ENCODE assay signal across 7 cellular contexts in genomic region chr9:96655198-96655851, GRCh38. TPM values are rescaled to one million over a fixed set of nuclear protein-coding genes. Genes with fewer than 3 reads are reported as not detected.
DNase-seq lines count a peak whose midpoint lies in the region; ATAC-seq and TF ChIP-seq lines count a peak whose summit lies in the region.

PRXL2C (minus strand) TSS chr9:96655317; CDS start chr9:96655281, 36 bp downstream.

- DNase-seq in NCI-H345 treated with DMSO at 0.1 percent for 48 hours (lab: John Stamatoyannopoulos, UW; ENCODE audit: unreplicated experiment): peak; percentile 47
- DNase-seq in activated CD8-positive, alpha-beta T cell treated with anti-CD3 and anti-CD28 coated beads for 36 hours: peak; percentile 82
- DNase-seq in lung (ENCODE audit: low spot score): peak; percentile 84
- DNase-seq in stimulated activated CD4-positive, alpha-beta T cell treated with anti-CD3 and anti-CD28 coated beads, TNF-alpha, amount 100 ng/mL, for 24 hours (ENCODE audit: low read depth in 3 of 3): peak; percentile 61 to 87 (median 62)

- CTCF ChIA-PET in activated CD8-positive, alpha-beta T cell treated with anti-CD3 and anti-CD28 coated beads for 36 hours (lab: Charles Lee): interaction anchor here (1.6 to 2.7 kb wide), 3 partner anchors 12 to 327 kb away, joined by 5 to 7 read pairs (median 7); no protein-coding TSS in a partner anchor

- ATAC-seq in GM18517 (IDR thresholded peaks at IDR 0.05; ENCODE audit: unreplicated experiment) (peak; percentile 37), HG02678 (IDR thresholded peaks at IDR 0.05; ENCODE audit: unreplicated experiment) (peak; percentile 79), lung (ENCODE audit: insufficient read depth, low FRiP score) (peak; percentile 86)
- ATAC-seq in activated CD8-positive, alpha-beta T cell treated with anti-CD3 and anti-CD28 coated beads for 36 hours: peak; percentile 81

- H3K4me3 ChIP-seq in ectodermal cell (ENCODE audit: insufficient read depth, low read depth, low read length) (peak within 1 kb of the TSS; percentile 68), lung (peak within 1 kb of the TSS; percentile 76)

- H3K9me3 ChIP-seq in ectodermal cell (ENCODE audit: control insufficient read depth, low read length): no peaks in the 10 kb centered on the region
- no peaks in the 10 kb centered on the region for H3K9me3 ChIP-seq in lung (ENCODE audit: control insufficient read depth in 2 of 2, insufficient read depth in 1 of 2, low read length in 1 of 2)

- peaks cover 12% of the 10 kb centered on the region for H3K4me1 Mint-ChIP-seq in activated CD8-positive, alpha-beta T cell treated with anti-CD3 and anti-CD28 coated beads for 36 hours (ENCODE audit: low read depth)

- no peaks in the 10 kb centered on the region for H3K9me3 Mint-ChIP-seq in activated CD8-positive, alpha-beta T cell treated with anti-CD3 and anti-CD28 coated beads for 36 hours

- no peak for TF ChIP-seq CTCF in activated CD8-positive, alpha-beta T cell treated with anti-CD3 and anti-CD28 coated beads for 36 hours (IDR thresholded peaks at IDR 0.05)
- no peak for TF ChIP-seq CTCF in lung (IDR thresholded peaks at IDR 0.05; ENCODE audit: control extremely low read depth, extremely low read depth)

- no peaks in the 10 kb centered on the region for H3K36me3 Mint-ChIP-seq in activated CD8-positive, alpha-beta T cell treated with anti-CD3 and anti-CD28 coated beads for 36 hours (ENCODE audit: low read depth)

- H3K36me3 ChIP-seq in ectodermal cell (ENCODE audit: control insufficient read depth, insufficient read depth, low read length) (no peaks in the 10 kb centered on the region), lung (ENCODE audit: control insufficient read depth in 2 of 2, insufficient read depth in 2 of 2, low read length in 2 of 2) (peaks cover 2 to 7% of the 10 kb centered on the region in 2 donors)

- POLR2A ChIA-PET in activated CD8-positive, alpha-beta T cell treated with anti-CD3 and anti-CD28 coated beads for 36 hours (lab: Charles Lee): interaction anchor here (1.7 kb wide), 1 partner anchor 230 kb away, joined by 4 read pairs; no protein-coding TSS in a partner anchor

- H3K4me1 ChIP-seq in ectodermal cell (ENCODE audit: control insufficient read depth, insufficient read depth, low read length): no peaks in the 10 kb centered on the region
- peaks cover 0 to 4% of the 10 kb centered on the region in 2 donors for H3K4me1 ChIP-seq in lung (ENCODE audit: control insufficient read depth in 2 of 2, insufficient read depth in 2 of 2, low read length in 2 of 2)

- peaks cover 16% of the 10 kb centered on the region for H3K27me3 ChIP-seq in ectodermal cell (ENCODE audit: control insufficient read depth, insufficient read depth, low read length, poor library complexity, severe bottlenecking)
- no peaks in the 10 kb centered on the region for H3K27me3 ChIP-seq in lung (ENCODE audit: control insufficient read depth, insufficient read depth)

- intact Hi-C loops in activated CD8-positive, alpha-beta T cell treated with anti-CD3 and anti-CD28 coated beads for 36 hours (cut with micrococcal nuclease): no loop called here

- H3K27ac ChIP-seq in ectodermal cell (ENCODE audit: insufficient read depth, low read depth, low read length, poor library complexity, severe bottlenecking): peak within 1 kb of the TSS; percentile 67
- H3K27ac ChIP-seq in lung (ENCODE audit: low read depth in 1 of 2, low read length in 1 of 2): peak within 1 kb of the TSS; percentile 98 to 99

- peak within 1 kb of the TSS; percentile 84 for H3K27ac Mint-ChIP-seq in activated CD8-positive, alpha-beta T cell treated with anti-CD3 and anti-CD28 coated beads for 36 hours

- 3 to 5% methylated on average over 55 to 56 of the region's 57 CpGs for WGBS in ectodermal cell, 2 experiments
- WGBS in lung, 2 donors: 3 to 5% methylated on average over 30 to 57 of the region's 57 CpGs

- peak within 1 kb of the TSS; percentile 82 for H3K4me3 Mint-ChIP-seq in activated CD8-positive, alpha-beta T cell treated with anti-CD3 and anti-CD28 coated beads for 36 hours

- no peaks in the 10 kb centered on the region for H3K27me3 Mint-ChIP-seq in activated CD8-positive, alpha-beta T cell treated with anti-CD3 and anti-CD28 coated beads for 36 hours

RNA-seq across cellular contexts. Expression of gene PRXL2C, which starts in this region (rescaled TPM):
- 1 to 10 TPM; 2.5 to 5.2 TPM for total RNA-seq in activated CD8-positive, alpha-beta T cell treated with anti-CD3 and anti-CD28 coated beads for 36 hours
- polyA plus RNA-seq in ectodermal cell (2013, experiment 1 of 4): 6.5 TPM
- 5.9 TPM for polyA plus RNA-seq in ectodermal cell (2013, experiment 2 of 4)
- 5.6 TPM for polyA plus RNA-seq in ectodermal cell (2013, experiment 3 of 4)
- polyA plus RNA-seq in ectodermal cell (2013, experiment 4 of 4): 5.8 TPM
- 10 to 100 TPM; 12.8 to 25.3 TPM for total RNA-seq in lung
- polyA plus RNA-seq in lung: 10 to 100 TPM; 10.2 to 13.6 TPM

Comparison
In these comparisons a context has a peak if more than half of its experiments do, and no peak if none do; other contexts are left out.
1. Peak in every context shown above with its lines: DNase-seq, ATAC-seq, H3K4me3 ChIP-seq and H3K27ac ChIP-seq.